8 cellular contexts compared by ENCODE assay signal in genomic region chr5:67166460-67166871, GRCh38. TPM values are rescaled to one million over a fixed set of nuclear protein-coding genes. Genes with fewer than 3 reads are reported as not detected.
DNase-seq lines count a peak whose midpoint lies in the region; ATAC-seq and TF ChIP-seq lines count a peak whose summit lies in the region.

No MANE protein-coding gene starts in this region.

- H3K27ac ChIP-seq in neutrophil = peak overlapping the region; percentile 75
- peak overlapping the region; percentile 77 for H3K27ac ChIP-seq in temporal lobe (ENCODE audit: low read depth, low read length)

- peak; percentile 19 for ATAC-seq in GM18870 (IDR thresholded peaks at IDR 0.05; ENCODE audit: unreplicated experiment)
- ATAC-seq in HG03159 (IDR thresholded peaks at IDR 0.05; ENCODE audit: unreplicated experiment) = peak; percentile 43

- peak; percentile 57 to 73 for DNase-seq in activated CD4-positive, alpha-beta T cell treated with anti-CD3 and anti-CD28 coated beads for 4 hours
- peak; percentile 25 for DNase-seq in effector CD8-positive, alpha-beta T cell (lab: John Stamatoyannopoulos, UW)
- DNase-seq in NCI-H748 (lab: John Stamatoyannopoulos, UW; ENCODE audit: unreplicated experiment) = no peak
- DNase-seq in NCI-H2227 (lab: John Stamatoyannopoulos, UW; ENCODE audit: unreplicated experiment) = no peak

- H3K27me3 ChIP-seq in neutrophil = no peaks in the 10 kb centered on the region

- no peak for TF ChIP-seq CTCF in neutrophil (IDR thresholded peaks at IDR 0.05)

- H3K9me3 ChIP-seq in neutrophil = no peaks in the 10 kb centered on the region

- H3K4me3 ChIP-seq in neutrophil (ENCODE audit: low read depth in 1 of 2, low read length in 1 of 2) = peak overlapping the region; percentile 41 to 68

- H3K4me1 ChIP-seq in neutrophil (ENCODE audit: control insufficient read depth in 1 of 2, insufficient read depth in 1 of 2, low read depth in 1 of 2, low read length in 1 of 2) = peaks cover 10 to 13% of the 10 kb centered on the region in 2 experiments

- H3K36me3 ChIP-seq in neutrophil = no peaks in the 10 kb centered on the region

RNA-seq across cellular contexts. Expression of gene CD180, which starts 30.1 kb away (rescaled TPM):
- 0.25 TPM for total RNA-seq in temporal lobe

Comparison
In these comparisons a context has a peak if more than half of its experiments do, and no peak if none do; other contexts are left out.
1. DNase-seq: peak in activated CD4-positive, alpha-beta T cell treated with anti-CD3 and anti-CD28 coated beads for 4 hours (2 of 2) and effector CD8-positive, alpha-beta T cell (single experiment); none in NCI-H748 (single experiment) and NCI-H2227 (single experiment).